In the genomic region with DNA sequence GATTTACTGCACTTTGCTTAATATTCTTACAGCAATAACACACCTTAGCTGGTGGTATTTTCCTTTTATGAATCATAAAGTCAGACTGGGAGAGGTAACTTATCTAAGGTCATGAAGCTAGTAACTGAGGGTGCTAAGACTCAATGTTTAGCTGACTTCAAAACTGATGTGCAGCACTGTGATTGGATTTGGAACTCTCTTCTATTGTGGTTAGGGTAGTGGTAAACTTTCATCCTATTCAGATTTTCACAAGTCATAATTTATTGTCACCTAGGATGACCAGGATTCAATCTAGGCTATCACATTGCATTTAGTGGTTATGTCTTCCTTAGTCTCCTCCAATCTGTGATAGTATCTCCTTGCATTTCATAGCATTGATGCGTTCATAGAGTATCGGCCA, we compare ENCODE assay signal across 26 cellular contexts. TPM values are rescaled to one million over a fixed set of nuclear protein-coding genes. Genes with fewer than 3 reads are reported as not detected.
DNase-seq lines count a peak whose midpoint lies in the region; ATAC-seq and TF ChIP-seq lines count a peak whose summit lies in the region.
"Had no signal": no experiment of that assay in that cellular context is flagged by ENCODE, and none has a peak within 500 bp of the region (broad histone marks: within the 10 kb centered on the region; RNA-seq: fewer than 3 reads in every experiment).

No MANE protein-coding gene starts in this region.

- H3K9me3 ChIP-seq in left lung, result no peaks in the 10 kb centered on the region
- H3K9me3 ChIP-seq: esophagus muscularis mucosa, MG63, psoas muscle, upper lobe of left lung had no signal

- H3K27me3 Mint-ChIP-seq in natural killer cell (ENCODE audit: low read depth in 2 of 2), result no peaks in the 10 kb centered on the region
- no peaks in the 10 kb centered on the region for H3K27me3 Mint-ChIP-seq in natural killer cell treated with Interleukin-12 subunit alpha and Interleukin-12 subunit beta and Interleukin-15 and Interleukin-18, amount 100 ng/mL, for 72 hours
- no peaks in the 10 kb centered on the region for H3K27me3 Mint-ChIP-seq in activated B cell treated with CpG ODN at 0.5 μM for 24 hours
- H3K27me3 Mint-ChIP-seq in immature natural killer cell (ENCODE audit: low read depth in 3 of 3), result peaks cover 0 to 4% (median 0%) of the 10 kb centered on the region in 3 donors
- H3K27me3 Mint-ChIP-seq in type B pancreatic cell, result no peaks in the 10 kb centered on the region

- peaks cover under 1 to 8% of the 10 kb centered on the region in 2 donors for H3K4me1 ChIP-seq in left lung

- no peaks in the 10 kb centered on the region for H3K9me3 Mint-ChIP-seq in natural killer cell
- no peaks in the 10 kb centered on the region for H3K9me3 Mint-ChIP-seq in natural killer cell treated with Interleukin-12 subunit alpha and Interleukin-12 subunit beta and Interleukin-15 and Interleukin-18, amount 100 ng/mL, for 72 hours
- no peaks in the 10 kb centered on the region for H3K9me3 Mint-ChIP-seq in activated B cell treated with CpG ODN at 0.5 μM for 24 hours
- H3K9me3 Mint-ChIP-seq in immature natural killer cell, result no peaks in the 10 kb centered on the region
- H3K9me3 Mint-ChIP-seq in type B pancreatic cell, result peaks cover 4% of the 10 kb centered on the region
- H3K9me3 Mint-ChIP-seq: GM23338, HFFc6 had no signal

- intact Hi-C loops in natural killer cell (cut with micrococcal nuclease) (no loop called here), activated B cell treated with CpG ODN at 0.5 μM for 24 hours (cut with micrococcal nuclease) (no loop called here), left lung (cut with DNase I) (no loop called here)

- POLR2A ChIA-PET in activated B cell treated with CpG ODN at 0.5 μM for 24 hours (lab: Charles Lee), result no interaction called here

- peak overlapping the region; percentile 83 to 87 for H3K27ac Mint-ChIP-seq in natural killer cell
- H3K27ac Mint-ChIP-seq in natural killer cell treated with Interleukin-12 subunit alpha and Interleukin-12 subunit beta and Interleukin-15 and Interleukin-18, amount 100 ng/mL, for 72 hours, result no peak overlapping the region
- peak overlapping the region; percentile 15 for H3K27ac Mint-ChIP-seq in activated B cell treated with CpG ODN at 0.5 μM for 24 hours
- H3K27ac Mint-ChIP-seq in immature natural killer cell, result peak overlapping the region; percentile 24 to 89 (median 44)
- H3K27ac Mint-ChIP-seq in type B pancreatic cell, result peak overlapping the region; percentile 75
- H3K27ac Mint-ChIP-seq: GM23338, HFFc6 had no signal

- H3K27me3 ChIP-seq in left lung, result no peaks in the 10 kb centered on the region
- H3K27me3 ChIP-seq: esophagus muscularis mucosa, hepatocyte, MG63, upper lobe of left lung had no signal

- H3K36me3 ChIP-seq in left lung, result no peaks in the 10 kb centered on the region
- H3K36me3 ChIP-seq: esophagus muscularis mucosa, MG63, upper lobe of left lung had no signal

- TF ChIP-seq CTCF in natural killer cell (IDR thresholded peaks at IDR 0.05), result no peak
- TF ChIP-seq CTCF in activated B cell treated with CpG ODN at 0.5 μM for 24 hours (IDR thresholded peaks at IDR 0.05), result no peak
- TF ChIP-seq CTCF in type B pancreatic cell (conservative IDR thresholded peaks at IDR 0.05), result no peak
- TF ChIP-seq CTCF in left lung (IDR thresholded peaks at IDR 0.05), result no peak

- H3K4me3 Mint-ChIP-seq in natural killer cell (peak overlapping the region; percentile 5), activated B cell treated with CpG ODN at 0.5 μM for 24 hours (no peak overlapping the region), immature natural killer cell (peak overlapping the region in 4 of 5 donors; percentile 12 to 53 (median 27)), type B pancreatic cell (peak overlapping the region; percentile 29)
- H3K4me3 Mint-ChIP-seq in natural killer cell treated with Interleukin-12 subunit alpha and Interleukin-12 subunit beta and Interleukin-15 and Interleukin-18, amount 100 ng/mL, for 72 hours, result no peak overlapping the region
- H3K4me3 Mint-ChIP-seq: GM23338, HFFc6 had no signal

- DNase-seq in natural killer cell (no peak), activated B cell treated with CpG ODN at 0.5 μM for 24 hours (no peak), immature natural killer cell (peak in 2 of 3 donors; percentile 17 to 18), type B pancreatic cell (ENCODE audit: extremely low spot score, unreplicated experiment) (no peak), cortex of kidney (lab: John Stamatoyannopoulos, UW) (no peak), globus pallidus (ENCODE audit: low spot score) (no peak), left lung (no peak)
- DNase-seq in natural killer cell treated with Interleukin-12 subunit alpha and Interleukin-12 subunit beta and Interleukin-15 and Interleukin-18, amount 100 ng/mL, for 72 hours (ENCODE audit: low spot score), result no peak
- DNase-seq: amniotic stem cell; effector memory CD4-positive, alpha-beta T cell; foreskin melanocyte; GDM1; HFFc6; KBM-7; MG63; NCI-H1417; NCI-H446; PC-3; psoas muscle; stimulated activated CD8-positive, alpha-beta memory T cell treated with anti-CD3 and anti-CD28 coated beads, Interleukin-4, amount 100 ng/mL, for 48 hours; T1000; upper lobe of left lung had no signal

- no peak overlapping the region for H3K27ac ChIP-seq in left lung
- H3K27ac ChIP-seq: esophagus muscularis mucosa, hepatocyte, psoas muscle, upper lobe of left lung had no signal

- ATAC-seq in natural killer cell (peak; percentile 30 to 61 (median 49)), activated B cell treated with CpG ODN at 0.5 μM for 24 hours (ENCODE audit: low read depth) (no peak), left lung (no peak)
- no peak for ATAC-seq in natural killer cell treated with Interleukin-12 subunit alpha and Interleukin-12 subunit beta and Interleukin-15 and Interleukin-18, amount 100 ng/mL, for 72 hours
- ATAC-seq: GM23338, PC-3, psoas muscle, Right ventricle myocardium inferior had no signal

- H3K4me1 Mint-ChIP-seq in natural killer cell, result peaks cover 63 to 66% of the 10 kb centered on the region in 2 donors
- H3K4me1 Mint-ChIP-seq in natural killer cell treated with Interleukin-12 subunit alpha and Interleukin-12 subunit beta and Interleukin-15 and Interleukin-18, amount 100 ng/mL, for 72 hours (ENCODE audit: low read depth in 2 of 2), result peaks cover 34 to 42% of the 10 kb centered on the region in 2 donors
- peaks cover 69% of the 10 kb centered on the region for H3K4me1 Mint-ChIP-seq in activated B cell treated with CpG ODN at 0.5 μM for 24 hours
- peaks cover 66 to 77% of the 10 kb centered on the region in 2 donors for H3K4me1 Mint-ChIP-seq in immature natural killer cell
- peaks cover 15% of the 10 kb centered on the region for H3K4me1 Mint-ChIP-seq in type B pancreatic cell (ENCODE audit: unreplicated experiment)

- CTCF ChIA-PET in activated B cell treated with CpG ODN at 0.5 μM for 24 hours (lab: Charles Lee), result no interaction called here

- no peak overlapping the region for H3K4me3 ChIP-seq in left lung
- H3K4me3 ChIP-seq: esophagus muscularis mucosa, GM23338, hepatocyte, MG63, psoas muscle, upper lobe of left lung had no signal

- H3K36me3 Mint-ChIP-seq in natural killer cell, result no peaks in the 10 kb centered on the region
- no peaks in the 10 kb centered on the region for H3K36me3 Mint-ChIP-seq in natural killer cell treated with Interleukin-12 subunit alpha and Interleukin-12 subunit beta and Interleukin-15 and Interleukin-18, amount 100 ng/mL, for 72 hours
- H3K36me3 Mint-ChIP-seq in activated B cell treated with CpG ODN at 0.5 μM for 24 hours (ENCODE audit: low read depth), result peaks cover 2% of the 10 kb centered on the region
- H3K36me3 Mint-ChIP-seq in immature natural killer cell, result no peaks in the 10 kb centered on the region
- H3K36me3 Mint-ChIP-seq in type B pancreatic cell, result peaks cover 5% of the 10 kb centered on the region

RNA-seq across cellular contexts. Expression of a gene that starts 18.9 kb away (rescaled TPM):
- total RNA-seq in natural killer cell, result 100 to 1,000 TPM; 151 to 196 (median 172) TPM
- 10 to 100 TPM; 50.7 to 60.5 TPM for total RNA-seq in natural killer cell treated with Interleukin-12 subunit alpha and Interleukin-12 subunit beta and Interleukin-15 and Interleukin-18, amount 100 ng/mL, for 72 hours
- total RNA-seq in activated B cell treated with CpG ODN at 0.5 μM for 24 hours, result 73.8 and 74.0 TPM in 2 replicates
- 10 to 100 TPM; 39.7 to 88.9 (median 59.4) TPM for polyA plus RNA-seq in immature natural killer cell
- 76.1 and 82.9 TPM in 2 replicates for total RNA-seq in type B pancreatic cell (ENCODE audit: low replicate concordance)
- 10 to 100 TPM; 51.2 to 56.1 TPM for total RNA-seq in left lung

Comparison
In these comparisons a context has a peak if more than half of its experiments do, and no peak if none do; other contexts are left out.
1. ATAC-seq: peak in natural killer cell (3 of 3); none in natural killer cell treated with Interleukin-12 subunit alpha and Interleukin-12 subunit beta and Interleukin-15 and Interleukin-18, amount 100 ng/mL, for 72 hours (0 of 2), activated B cell treated with CpG ODN at 0.5 μM for 24 hours (single experiment) and left lung (single experiment).
2. H3K27ac Mint-ChIP-seq: peak in natural killer cell (2 of 2), activated B cell treated with CpG ODN at 0.5 μM for 24 hours (single experiment), immature natural killer cell (6 of 6) and type B pancreatic cell (single experiment); none in natural killer cell treated with Interleukin-12 subunit alpha and Interleukin-12 subunit beta and Interleukin-15 and Interleukin-18, amount 100 ng/mL, for 72 hours (0 of 2).
3. H3K4me3 Mint-ChIP-seq: peak in natural killer cell (single experiment), immature natural killer cell (4 of 5) and type B pancreatic cell (single experiment); none in natural killer cell treated with Interleukin-12 subunit alpha and Interleukin-12 subunit beta and Interleukin-15 and Interleukin-18, amount 100 ng/mL, for 72 hours (single experiment) and activated B cell treated with CpG ODN at 0.5 μM for 24 hours (single experiment).
4. DNase-seq: peak in immature natural killer cell (2 of 3); none in natural killer cell (single experiment), natural killer cell treated with Interleukin-12 subunit alpha and Interleukin-12 subunit beta and Interleukin-15 and Interleukin-18, amount 100 ng/mL, for 72 hours (single experiment), activated B cell treated with CpG ODN at 0.5 μM for 24 hours (single experiment), type B pancreatic cell (single experiment), cortex of kidney (single experiment), globus pallidus (single experiment) and left lung (0 of 2).